Comparison of ENCODE assay signal across 9 cellular contexts in genomic region chr16:88784856-88785105, GRCh38. TPM values are rescaled to one million over a fixed set of nuclear protein-coding genes. Genes with fewer than 3 reads are reported as not detected.
DNase-seq lines count a peak whose midpoint lies in the region; ATAC-seq lines count a peak whose summit lies in the region.
"Had no signal": no experiment of that assay in that cellular context is flagged by ENCODE, and none has a peak within 500 bp of the region (broad histone marks: within the 10 kb centered on the region; RNA-seq: fewer than 3 reads in every experiment).

No MANE protein-coding gene starts in this region.

- H3K79me2 ChIP-seq in ACC112 (ENCODE audit: control insufficient read depth, insufficient read depth, low read length, unreplicated experiment) = peaks cover 51% of the 10 kb centered on the region

- H3K9ac ChIP-seq in HUES64 (ENCODE audit: low read depth, low read length) (peak overlapping the region; percentile 78), muscle layer of colon (ENCODE audit: low read length) (no peak overlapping the region)

- no peak overlapping the region for H2AFZ ChIP-seq in ACC112 (ENCODE audit: low read length, unreplicated experiment)

- H3K27ac ChIP-seq in ACC112 (ENCODE audit: low read depth, low read length) (peak overlapping the region; percentile 82), HUES64 (ENCODE audit: low read depth, low read length) (no peak overlapping the region), muscle layer of colon (ENCODE audit: low read depth, low read length) (peak overlapping the region; percentile 95)

- H3K27me3 Mint-ChIP-seq in dendritic cell treated with granulocyte-macrophage colony-stimulating factor and Interleukin-4, amounts not matched to agents 40 ng/mL and 50 ng/mL, for 4 days = no peaks in the 10 kb centered on the region

- WGBS in HUES64 = under 1% methylated on average over 32 of the region's 32 CpGs

- peaks cover 51% of the 10 kb centered on the region for H3K4me1 Mint-ChIP-seq in dendritic cell treated with granulocyte-macrophage colony-stimulating factor and Interleukin-4, amounts not matched to agents 40 ng/mL and 50 ng/mL, for 4 days (ENCODE audit: low read depth)

- peaks cover 8% of the 10 kb centered on the region for H3K36me3 Mint-ChIP-seq in dendritic cell treated with granulocyte-macrophage colony-stimulating factor and Interleukin-4, amounts not matched to agents 40 ng/mL and 50 ng/mL, for 4 days (ENCODE audit: low read depth)

- DNase-seq in anterior cingulate cortex (lab: John Stamatoyannopoulos, UW) (no peak), NCI-H774 (lab: John Stamatoyannopoulos, UW) (no peak)
- DNase-seq in activated CD4-positive, alpha-beta T cell treated with anti-CD3 and anti-CD28 coated beads, Interleukin-2, amount 50 U/mL, for 4 hours = no peak
- DNase-seq: NCI-H1417 treated with DMSO at 0.1 percent for 48 hours had no signal

- H3K4me1 ChIP-seq in ACC112 (ENCODE audit: control insufficient read depth, insufficient read depth, low read length, unreplicated experiment) (peaks cover 35% of the 10 kb centered on the region), HUES64 (ENCODE audit: insufficient read depth, low read length) (peaks cover 14% of the 10 kb centered on the region; the same call in 1 of the 2 replicates), muscle layer of colon (ENCODE audit: insufficient read depth, low read length) (peaks cover 38% of the 10 kb centered on the region)

- H3K9me3 Mint-ChIP-seq in dendritic cell treated with granulocyte-macrophage colony-stimulating factor and Interleukin-4, amounts not matched to agents 40 ng/mL and 50 ng/mL, for 4 days = no peaks in the 10 kb centered on the region

- no peaks in the 10 kb centered on the region for H3K27me3 ChIP-seq in ACC112 (ENCODE audit: insufficient read depth, low read length)
- H3K27me3 ChIP-seq in HUES64 (ENCODE audit: insufficient read depth, low read length) = peaks cover 7% of the 10 kb centered on the region
- H3K27me3 ChIP-seq in muscle layer of colon (ENCODE audit: control insufficient read depth in 1 of 2, insufficient read depth in 2 of 2, low read length in 2 of 2) = no peaks in the 10 kb centered on the region

- H3K4me3 Mint-ChIP-seq in dendritic cell treated with granulocyte-macrophage colony-stimulating factor and Interleukin-4, amounts not matched to agents 40 ng/mL and 50 ng/mL, for 4 days = peak overlapping the region; percentile 87

- H3K36me3 ChIP-seq in ACC112 (ENCODE audit: insufficient read depth, low read length) (no peaks in the 10 kb centered on the region), HUES64 (ENCODE audit: insufficient read depth, low read length) (no peaks in the 10 kb centered on the region), muscle layer of colon (ENCODE audit: insufficient read depth, low read length) (no peaks in the 10 kb centered on the region)

- H3K27ac Mint-ChIP-seq in dendritic cell treated with granulocyte-macrophage colony-stimulating factor and Interleukin-4, amounts not matched to agents 40 ng/mL and 50 ng/mL, for 4 days = peak overlapping the region; percentile 93

- no peak for ATAC-seq in HG03469 (IDR thresholded peaks at IDR 0.05; ENCODE audit: unreplicated experiment)

- H3K9me3 ChIP-seq in HUES64 (ENCODE audit: insufficient read depth, low read depth, low read length) (no peaks in the 10 kb centered on the region), muscle layer of colon (ENCODE audit: low read length) (no peaks in the 10 kb centered on the region)

- intact Hi-C loops in dendritic cell treated with granulocyte-macrophage colony-stimulating factor and Interleukin-4, amounts not matched to agents 40 ng/mL and 50 ng/mL, for 4 days (cut with micrococcal nuclease) = loop anchor here (2.0 kb wide), 2 partner anchors 48 to 72 kb away; partner anchors contain the start of genes GALNS and TRAPPC2L

- H3K4me3 ChIP-seq in ACC112 (ENCODE audit: low read depth, low read length) = peak overlapping the region; percentile 93
- H3K4me3 ChIP-seq in HUES64 (ENCODE audit: low read length) = peak overlapping the region; percentile 61
- peak overlapping the region; percentile 56 to 87 for H3K4me3 ChIP-seq in muscle layer of colon (ENCODE audit: low read depth in 1 of 2, low read length in 2 of 2)

RNA-seq across cellular contexts. Expression of gene PIEZO1, which starts 0.2 kb away (rescaled TPM):
- 22.3 TPM for polyA plus RNA-seq in HUES64 (2013, experiment 1 of 2)
- polyA plus RNA-seq in HUES64 (2013, experiment 2 of 2) = 21.9 TPM

RNA-seq across cellular contexts. Expression of gene CDT1, which starts 18.8 kb away (rescaled TPM):
- 57.1 TPM for polyA plus RNA-seq in HUES64 (2013, experiment 1 of 2)
- polyA plus RNA-seq in HUES64 (2013, experiment 2 of 2) = 46.1 TPM

RNA-seq across cellular contexts. Expression of gene APRT, which starts 26.9 kb away (rescaled TPM):
- polyA plus RNA-seq in HUES64 (2013, experiment 1 of 2) = 176 TPM
- 175 TPM for polyA plus RNA-seq in HUES64 (2013, experiment 2 of 2)
